17 cellular contexts compared by ENCODE assay signal in the genomic region with DNA sequence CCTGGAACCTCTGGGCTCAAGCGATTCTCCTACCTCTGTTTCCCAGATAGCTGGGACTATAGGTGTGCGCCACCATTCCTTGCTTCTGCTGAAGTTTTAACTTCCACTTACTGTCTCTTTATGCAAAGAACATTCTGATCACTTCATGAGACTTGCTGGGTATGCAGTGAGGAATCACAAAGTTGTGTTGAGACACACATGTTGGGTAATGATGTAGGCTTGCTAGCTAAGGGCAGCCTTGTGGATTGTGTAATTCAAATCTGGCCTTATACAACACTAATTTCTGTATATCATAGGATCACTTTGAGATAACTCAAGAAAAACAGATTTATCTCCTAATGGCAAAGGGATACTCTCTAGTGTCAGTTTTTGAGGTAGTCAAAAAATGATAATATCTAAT. TPM values are rescaled to one million over a fixed set of nuclear protein-coding genes. Genes with fewer than 3 reads are reported as not detected.
DNase-seq lines count a peak whose midpoint lies in the region; ATAC-seq and TF ChIP-seq lines count a peak whose summit lies in the region.
"Had no signal": no experiment of that assay in that cellular context is flagged by ENCODE, and none has a peak within 500 bp of the region (broad histone marks: within the 10 kb centered on the region; RNA-seq: fewer than 3 reads in every experiment).

No MANE protein-coding gene starts in this region.

- TF ChIP-seq CTCF in upper lobe of right lung (IDR thresholded peaks at IDR 0.05) (no peak), spleen (IDR thresholded peaks at IDR 0.05 in 8 of 11, conservative IDR thresholded peaks at IDR 0.05 in 3 of 11) (no peak)

- peaks cover 64% of the 10 kb centered on the region for H3K4me1 Mint-ChIP-seq in activated T-cell treated with anti-CD3 and anti-CD28 coated beads, Interleukin-2, amount 50 U/mL, for 72 hours (ENCODE audit: low read depth)
- peaks cover 57% of the 10 kb centered on the region for H3K4me1 Mint-ChIP-seq in activated T-helper 2 cell treated with anti-CD3 and anti-CD28 coated beads, Interferon-gamma antibody, Interleukin-2, Interleukin-4, amounts not matched to agents 10 μg/mL and 5 μg/mL and 100 μg/mL, durations not matched to agents 14 hours and 24 hours and 36 hours (ENCODE audit: low read depth)
- H3K4me1 Mint-ChIP-seq in immature natural killer cell, result peaks cover 6 to 35% of the 10 kb centered on the region in 2 donors

- peaks cover 95% of the 10 kb centered on the region for H3K36me3 ChIP-seq in upper lobe of right lung
- H3K36me3 ChIP-seq in spleen, result peaks cover 0 to 100% (median 98%) of the 10 kb centered on the region in 6 donors

- ATAC-seq in activated T-cell treated with anti-CD3 and anti-CD28 coated beads, Interleukin-2, amount 50 U/mL, for 72 hours (replicated peaks in 1 of 2), result no peak
- ATAC-seq in upper lobe of right lung, result peak; percentile 62
- ATAC-seq in GM19395 (IDR thresholded peaks at IDR 0.05; ENCODE audit: unreplicated experiment), result no peak
- ATAC-seq: PC-3 had no signal

- no peak overlapping the region for H3K27ac ChIP-seq in upper lobe of right lung
- H3K27ac ChIP-seq in spleen, result peak overlapping the region in 4 of 8 donors; percentile 23 to 48 (median 35)
- H3K27ac ChIP-seq: KMS-11 had no signal

- TF ChIP-seq POLR2A in spleen (IDR thresholded peaks at IDR 0.05), result no peak

- H3K9me3 ChIP-seq in upper lobe of right lung (no peaks in the 10 kb centered on the region), spleen (no peaks in the 10 kb centered on the region)

- peak overlapping the region; percentile 92 for H3K27ac Mint-ChIP-seq in activated T-cell treated with anti-CD3 and anti-CD28 coated beads, Interleukin-2, amount 50 U/mL, for 72 hours
- H3K27ac Mint-ChIP-seq in activated T-helper 2 cell treated with anti-CD3 and anti-CD28 coated beads, Interferon-gamma antibody, Interleukin-2, Interleukin-4, amounts not matched to agents 10 μg/mL and 5 μg/mL and 100 μg/mL, durations not matched to agents 14 hours and 24 hours and 36 hours, result peak overlapping the region; percentile 47
- peak overlapping the region in 5 of 6 donors; percentile 7 to 37 (median 11) for H3K27ac Mint-ChIP-seq in immature natural killer cell

- peaks cover 33 to 63% of the 10 kb centered on the region in 2 donors for H3K36me3 Mint-ChIP-seq in activated T-cell treated with anti-CD3 and anti-CD28 coated beads, Interleukin-2, amount 50 U/mL, for 72 hours (ENCODE audit: insufficient read depth in 2 of 2)
- H3K36me3 Mint-ChIP-seq in activated T-helper 2 cell treated with anti-CD3 and anti-CD28 coated beads, Interferon-gamma antibody, Interleukin-2, Interleukin-4, amounts not matched to agents 10 μg/mL and 5 μg/mL and 100 μg/mL, durations not matched to agents 14 hours and 24 hours and 36 hours (ENCODE audit: low read depth), result peaks cover 88% of the 10 kb centered on the region
- peaks cover 25 to 71% (median 50%) of the 10 kb centered on the region in 3 donors for H3K36me3 Mint-ChIP-seq in immature natural killer cell

- no peaks in the 10 kb centered on the region for H3K27me3 ChIP-seq in upper lobe of right lung
- no peaks in the 10 kb centered on the region for H3K27me3 ChIP-seq in spleen (replicated peaks in 1 of 7)

- intact Hi-C loops in activated T-helper 2 cell treated with anti-CD3 and anti-CD28 coated beads, Interferon-gamma antibody, Interleukin-2, Interleukin-4, amounts not matched to agents 10 μg/mL and 5 μg/mL and 100 μg/mL, durations not matched to agents 14 hours and 24 hours and 36 hours (cut with micrococcal nuclease), result no loop called here
- intact Hi-C loops in upper lobe of right lung (cut with DNase I), result no loop called here
- intact Hi-C loops in spleen (cut with DNase I; ENCODE audit: low total_unique reads), result no loop called here

- H3K27me3 Mint-ChIP-seq in activated T-cell treated with anti-CD3 and anti-CD28 coated beads, Interleukin-2, amount 50 U/mL, for 72 hours (ENCODE audit: low read depth), result no peaks in the 10 kb centered on the region
- no peaks in the 10 kb centered on the region for H3K27me3 Mint-ChIP-seq in activated T-helper 2 cell treated with anti-CD3 and anti-CD28 coated beads, Interferon-gamma antibody, Interleukin-2, Interleukin-4, amounts not matched to agents 10 μg/mL and 5 μg/mL and 100 μg/mL, durations not matched to agents 14 hours and 24 hours and 36 hours (ENCODE audit: low read depth)
- H3K27me3 Mint-ChIP-seq in immature natural killer cell (ENCODE audit: low read depth in 3 of 3), result peaks cover 0 to 1% (median 0%) of the 10 kb centered on the region in 3 donors

- H3K4me1 ChIP-seq in upper lobe of right lung (peaks cover 5% of the 10 kb centered on the region), spleen (peaks cover 0 to 59% (median 19%) of the 10 kb centered on the region in 6 donors)

- H3K4me3 Mint-ChIP-seq in activated T-cell treated with anti-CD3 and anti-CD28 coated beads, Interleukin-2, amount 50 U/mL, for 72 hours, result peak overlapping the region in 1 of 2 donors; percentile 14
- H3K4me3 Mint-ChIP-seq in activated T-helper 2 cell treated with anti-CD3 and anti-CD28 coated beads, Interferon-gamma antibody, Interleukin-2, Interleukin-4, amounts not matched to agents 10 μg/mL and 5 μg/mL and 100 μg/mL, durations not matched to agents 14 hours and 24 hours and 36 hours (ENCODE audit: low read depth), result no peak overlapping the region
- H3K4me3 Mint-ChIP-seq in immature natural killer cell, result no peak overlapping the region
- H3K4me3 Mint-ChIP-seq: neural crest cell had no signal

- H3K9me3 Mint-ChIP-seq in activated T-cell treated with anti-CD3 and anti-CD28 coated beads, Interleukin-2, amount 50 U/mL, for 72 hours, result no peaks in the 10 kb centered on the region
- no peaks in the 10 kb centered on the region for H3K9me3 Mint-ChIP-seq in activated T-helper 2 cell treated with anti-CD3 and anti-CD28 coated beads, Interferon-gamma antibody, Interleukin-2, Interleukin-4, amounts not matched to agents 10 μg/mL and 5 μg/mL and 100 μg/mL, durations not matched to agents 14 hours and 24 hours and 36 hours
- H3K9me3 Mint-ChIP-seq in immature natural killer cell, result no peaks in the 10 kb centered on the region
- H3K9me3 Mint-ChIP-seq: neural crest cell had no signal

- no peak for DNase-seq in activated T-cell treated with anti-CD3 and anti-CD28 coated beads, Interleukin-2, amount 50 U/mL, for 72 hours
- DNase-seq in activated T-cell treated with anti-CD3 and anti-CD28 coated beads, Interleukin-2, amount 50 U/mL, for 48 hours, result no peak
- DNase-seq in activated T-helper 2 cell treated with anti-CD3 and anti-CD28 coated beads, Interferon-gamma antibody, Interleukin-2, Interleukin-4, amounts not matched to agents 10 μg/mL and 5 μg/mL and 100 μg/mL, durations not matched to agents 14 hours and 24 hours and 36 hours (ENCODE audit: low spot score), result no peak
- DNase-seq in immature natural killer cell (no peak), upper lobe of right lung (no peak), spleen (no peak), NCI-H2171 (lab: John Stamatoyannopoulos, UW) (no peak)
- DNase-seq: activated CD4-positive, alpha-beta T cell treated with anti-CD3 and anti-CD28 coated beads, Interleukin-2, amount 50 U/mL, for 48 hours; activated gamma-delta T cell treated with Interleukin-2 at 50 U/mL for 16 hours; dermis blood vessel endothelial cell; DND-41; NCI-H1092 treated with DMSO at 0.1 percent for 48 hours; NCI-H748 treated with DMSO at 0.1 percent for 48 hours; PC-3 had no signal

- H3K4me3 ChIP-seq in upper lobe of right lung (no peak overlapping the region), spleen (no peak overlapping the region)

- WGBS in spleen, 5 donors, result 88 to 95% (median 91%) methylated on average over 2 of the region's 2 CpGs

RNA-seq across cellular contexts. Expression of a gene that starts 24.2 kb away (rescaled TPM):
- 100 to 1,000 TPM; 300 to 324 TPM for total RNA-seq in activated T-cell treated with anti-CD3 and anti-CD28 coated beads, Interleukin-2, amount 50 U/mL, for 72 hours
- 452 and 492 TPM in 2 replicates for total RNA-seq in activated T-helper 2 cell treated with anti-CD3 and anti-CD28 coated beads, Interferon-gamma antibody, Interleukin-2, Interleukin-4, amounts not matched to agents 10 μg/mL and 5 μg/mL and 100 μg/mL, durations not matched to agents 14 hours and 24 hours and 36 hours
- polyA plus RNA-seq in immature natural killer cell (100 to 1,000 TPM; 301 to 350 (median 303) TPM), spleen (10 to 100 TPM; 63.5 to 81.8 (median 77.4) TPM)
- total RNA-seq in upper lobe of right lung (178 TPM), spleen (100 to 1,000 TPM; 146 to 252 (median 211) TPM)

RNA-seq across cellular contexts. Expression of a gene that starts 51.7 kb away (rescaled TPM):
- 1 to 10 TPM; 1.6 TPM for total RNA-seq in activated T-cell treated with anti-CD3 and anti-CD28 coated beads, Interleukin-2, amount 50 U/mL, for 72 hours
- total RNA-seq in activated T-helper 2 cell treated with anti-CD3 and anti-CD28 coated beads, Interferon-gamma antibody, Interleukin-2, Interleukin-4, amounts not matched to agents 10 μg/mL and 5 μg/mL and 100 μg/mL, durations not matched to agents 14 hours and 24 hours and 36 hours, result 1.3 and 1.6 TPM in 2 replicates
- polyA plus RNA-seq in immature natural killer cell, result 1 to 10 TPM in 1 of 3 donors, under 1 TPM in 1, not detected in 1; 0.49 to 1.0 TPM
- total RNA-seq in upper lobe of right lung, result 1.4 TPM
- total RNA-seq in spleen, result 1 to 10 TPM in 3 of 7 donors, under 1 TPM in 4; 0.57 to 1.3 (median 0.94) TPM
- under 1 TPM; 0.19 to 0.35 (median 0.24) TPM for polyA plus RNA-seq in spleen
- total RNA-seq: PC-3 had no signal

RNA-seq across cellular contexts. Expression of a gene that starts 51.8 kb away (rescaled TPM):
- total RNA-seq in activated T-cell treated with anti-CD3 and anti-CD28 coated beads, Interleukin-2, amount 50 U/mL, for 72 hours, result 10 to 100 TPM; 28.4 to 29.7 TPM
- total RNA-seq in activated T-helper 2 cell treated with anti-CD3 and anti-CD28 coated beads, Interferon-gamma antibody, Interleukin-2, Interleukin-4, amounts not matched to agents 10 μg/mL and 5 μg/mL and 100 μg/mL, durations not matched to agents 14 hours and 24 hours and 36 hours, result 11.5 and 15.2 TPM in 2 replicates
- 10 to 100 TPM; 23.2 to 32.4 (median 23.8) TPM for polyA plus RNA-seq in immature natural killer cell
- total RNA-seq in upper lobe of right lung, result 18.9 TPM
- total RNA-seq in spleen, result 10 to 100 TPM in 5 of 7 donors, 1 to 10 TPM in 2; 6.9 to 16.9 (median 12.9) TPM
- polyA plus RNA-seq in spleen, result 1 to 10 TPM; 5.0 to 6.2 (median 5.1) TPM

Comparison
In these comparisons a context has a peak if more than half of its experiments do, and no peak if none do; other contexts are left out.
1. H3K27ac Mint-ChIP-seq: peak in every context shown above with its lines; median percentile 92 in activated T-cell treated with anti-CD3 and anti-CD28 coated beads, Interleukin-2, amount 50 U/mL, for 72 hours; 47 in activated T-helper 2 cell treated with anti-CD3 and anti-CD28 coated beads, Interferon-gamma antibody, Interleukin-2, Interleukin-4, amounts not matched to agents 10 μg/mL and 5 μg/mL and 100 μg/mL, durations not matched to agents 14 hours and 24 hours and 36 hours; 11 in immature natural killer cell.